ENCODE assay signal across 8 cellular contexts in genomic region chr3:46078712-46079400, GRCh38. TPM values are rescaled to one million over a fixed set of nuclear protein-coding genes. Genes with fewer than 3 reads are reported as not detected.
A peak's percentile ranks its signal among the peaks of the same experiment; 100 is the strongest.
DNase-seq lines count a peak whose midpoint lies in the region; ATAC-seq, FAIRE-seq and TF ChIP-seq lines count a peak whose summit lies in the region.

No MANE protein-coding gene starts in this region.

- H3K9me3 Mint-ChIP-seq in activated naive CD8-positive, alpha-beta T cell treated with anti-CD3 and anti-CD28 coated beads, Interleukin-2, amount 10 ng/mL, durations not matched to agents 7 days and 5 days, result no peaks in the 10 kb centered on the region

- H3K4me1 ChIP-seq in cardiac muscle cell (ENCODE audit: low read depth) (no peaks in the 10 kb centered on the region), psoas muscle (peaks cover 9% of the 10 kb centered on the region)

- H3F3A ChIP-seq in SU-DHL-6 (ENCODE audit: insufficient read depth), result no peaks in the 10 kb centered on the region

- H3K9me2 ChIP-seq in SU-DHL-6 (replicated peaks; ENCODE audit: insufficient read depth, low read length), result no peaks in the 10 kb centered on the region

- H3K4me2 ChIP-seq in SU-DHL-6 (ENCODE audit: low read depth, low read length, poor library complexity, severe bottlenecking), result peak overlapping the region; percentile 14

- ATAC-seq in activated naive CD8-positive, alpha-beta T cell treated with anti-CD3 and anti-CD28 coated beads, Interleukin-2, amount 10 ng/mL, durations not matched to agents 7 days and 5 days (ENCODE audit: low read depth), result peak; percentile 96
- peak; percentile 97 to 99 (median 98) for ATAC-seq in psoas muscle

- WGBS in psoas muscle, 3 donors, result 11 to 13% (median 13%) methylated on average over 11 of the region's 11 CpGs

- no peaks in the 10 kb centered on the region for H4K20me1 ChIP-seq in SU-DHL-6 (ENCODE audit: low read depth, low read length)

- H3K4me3 Mint-ChIP-seq in activated naive CD8-positive, alpha-beta T cell treated with anti-CD3 and anti-CD28 coated beads, Interleukin-2, amount 10 ng/mL, durations not matched to agents 7 days and 5 days, result peak overlapping the region; percentile 44

- TF ChIP-seq CTCF in SU-DHL-6 (IDR thresholded peaks at IDR 0.05; ENCODE audit: insufficient read depth, low read length, poor library complexity, severe bottlenecking) (peak; percentile 98), cardiac muscle cell (IDR thresholded peaks at IDR 0.05; ENCODE audit: low read depth, low read length) (peak; percentile 99), psoas muscle (IDR thresholded peaks at IDR 0.05) (peak; percentile 98)

- intact Hi-C loops in psoas muscle (cut with DNase I), result loop anchor here in 1 of 2 donors (1.0 to 5.0 kb wide), 5 partner anchors 72 to 318 kb away; partner anchors contain the start of gene LZTFL1

- no peaks in the 10 kb centered on the region for H3K79me2 ChIP-seq in SU-DHL-6 (ENCODE audit: insufficient read depth, low read length)

- no peak overlapping the region for H2AFZ ChIP-seq in SU-DHL-6 (ENCODE audit: low read depth, low read length, severe bottlenecking)

- no peaks in the 10 kb centered on the region for H3K27me3 ChIP-seq in SU-DHL-6 (ENCODE audit: low read length)
- no peaks in the 10 kb centered on the region for H3K27me3 ChIP-seq in cardiac muscle cell
- no peaks in the 10 kb centered on the region for H3K27me3 ChIP-seq in psoas muscle (ENCODE audit: insufficient read depth in 3 of 3, low read length in 2 of 3)

- POLR2A ChIA-PET in activated naive CD8-positive, alpha-beta T cell treated with anti-CD3 and anti-CD28 coated beads, Interleukin-2, amount 10 ng/mL, durations not matched to agents 7 days and 5 days (lab: Charles Lee), result interaction anchor here (0.7 to 2.3 kb wide), 3 partner anchors 129 to 136 kb away, joined by 3 to 10 read pairs (median 4); partner anchors contain the start of gene CXCR6

- H3K9me3 ChIP-seq in SU-DHL-6 (ENCODE audit: insufficient read depth, low read length) (no peaks in the 10 kb centered on the region), cardiac muscle cell (ENCODE audit: low read depth) (no peaks in the 10 kb centered on the region), psoas muscle (no peaks in the 10 kb centered on the region)

- DNase-seq in DMS114 treated with DMSO at 0.1 percent for 48 hours (lab: John Stamatoyannopoulos, UW; ENCODE audit: unreplicated experiment), result peak; percentile 84
- DNase-seq in HCEC 1CT, result peak; percentile 86
- DNase-seq in NCI-H146 (lab: John Stamatoyannopoulos, UW), result peak; percentile 80
- DNase-seq in activated naive CD8-positive, alpha-beta T cell treated with anti-CD3 and anti-CD28 coated beads, Interleukin-2, amount 10 ng/mL, durations not matched to agents 7 days and 5 days, result peak; percentile 73
- peak; percentile 95 to 97 for DNase-seq in cardiac muscle cell (ENCODE audit: low read depth in 1 of 2, low spot score in 1 of 2)
- DNase-seq in psoas muscle, result peak; percentile 76 to 83
- peak; percentile 89 for DNase-seq in urothelium cell line (ENCODE audit: low spot score)

- no peak overlapping the region for H3K27ac ChIP-seq in SU-DHL-6 (ENCODE audit: low read depth, low read length)
- no peak overlapping the region for H3K27ac ChIP-seq in cardiac muscle cell
- H3K27ac ChIP-seq in psoas muscle, result no peak overlapping the region

- peak; percentile 63 for FAIRE-seq in urothelium cell line (lab: Jason Lieb, UNC)

- peaks cover 2% of the 10 kb centered on the region for H3K36me3 Mint-ChIP-seq in activated naive CD8-positive, alpha-beta T cell treated with anti-CD3 and anti-CD28 coated beads, Interleukin-2, amount 10 ng/mL, durations not matched to agents 7 days and 5 days

- peak overlapping the region; percentile 51 for H3K27ac Mint-ChIP-seq in activated naive CD8-positive, alpha-beta T cell treated with anti-CD3 and anti-CD28 coated beads, Interleukin-2, amount 10 ng/mL, durations not matched to agents 7 days and 5 days

- H3K36me3 ChIP-seq in SU-DHL-6 (ENCODE audit: low read length) (no peaks in the 10 kb centered on the region), cardiac muscle cell (no peaks in the 10 kb centered on the region), psoas muscle (ENCODE audit: insufficient read depth in 1 of 2, low read depth in 1 of 2) (no peaks in the 10 kb centered on the region)

- H3K9ac ChIP-seq in SU-DHL-6 (ENCODE audit: low read length), result no peak overlapping the region

- H3K4me3 ChIP-seq in SU-DHL-6 (ENCODE audit: insufficient read depth, low read length, poor library complexity, severe bottlenecking) (no peak overlapping the region), cardiac muscle cell (no peak overlapping the region), psoas muscle (peak overlapping the region; percentile 37)

- peaks cover 3% of the 10 kb centered on the region for H3K27me3 Mint-ChIP-seq in activated naive CD8-positive, alpha-beta T cell treated with anti-CD3 and anti-CD28 coated beads, Interleukin-2, amount 10 ng/mL, durations not matched to agents 7 days and 5 days

- peaks cover 39% of the 10 kb centered on the region for H3K4me1 Mint-ChIP-seq in activated naive CD8-positive, alpha-beta T cell treated with anti-CD3 and anti-CD28 coated beads, Interleukin-2, amount 10 ng/mL, durations not matched to agents 7 days and 5 days

RNA-seq across cellular contexts. Expression of gene XCR1, which starts 51.6 kb away (rescaled TPM):
- not detected for total RNA-seq in activated naive CD8-positive, alpha-beta T cell treated with anti-CD3 and anti-CD28 coated beads, Interleukin-2, amount 10 ng/mL, durations not matched to agents 7 days and 5 days
- total RNA-seq in cardiac muscle cell (not detected in 2 replicates), psoas muscle (under 1 TPM in 3 of 4 donors, not detected in 1; 0.04 to 0.10 (median 0.06) TPM)
- polyA plus RNA-seq in cardiac muscle cell (not detected in 2 replicates), psoas muscle (under 1 TPM; 0.01 to 0.07 (median 0.03) TPM)
